In the genomic region with DNA sequence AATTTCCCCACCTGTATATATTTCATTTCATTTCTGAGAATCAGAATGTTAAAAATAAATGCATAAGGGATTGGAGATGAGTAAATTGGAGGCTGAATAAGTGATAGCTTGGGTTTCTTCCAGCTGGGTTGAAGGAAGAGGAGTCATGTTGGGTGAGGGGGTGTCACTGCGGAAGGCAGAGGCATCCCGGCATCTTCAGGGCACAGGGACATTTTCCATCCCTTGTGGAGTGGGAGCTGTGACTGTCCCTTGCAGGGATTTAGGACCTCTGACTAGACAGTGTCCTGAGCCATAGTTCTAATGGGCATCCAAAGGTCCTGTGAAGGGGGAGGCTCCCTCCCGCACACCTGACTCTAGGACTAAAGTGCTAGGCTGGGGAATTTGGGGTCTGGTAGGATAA, we compare ENCODE assay signal across 9 cellular contexts. TPM values are rescaled to one million over a fixed set of nuclear protein-coding genes. Genes with fewer than 3 reads are reported as not detected.
"Had no signal": no experiment of that assay in that cellular context is flagged by ENCODE, and none has a peak within 500 bp of the region (broad histone marks: within the 10 kb centered on the region; RNA-seq: fewer than 3 reads in every experiment).

No MANE protein-coding gene starts in this region.

- ATAC-seq: HepG2, K562 had no signal

- DNase-seq: IMR-90, KBM-7, KG1 had no signal

- H3K27ac ChIP-seq: HL-60 had no signal

- H3K4me3 ChIP-seq: K562 had no signal

RNA-seq across cellular contexts. Expression of a gene that starts 2.1 kb away (rescaled TPM):
- total RNA-seq: HepG2, HT-29, HT1080, IMR-90, K562 had no signal
- polyA plus RNA-seq: HepG2, IgD-negative memory B cell, IMR-90, K562 had no signal
